11 cellular contexts compared by ENCODE assay signal in the genomic region with DNA sequence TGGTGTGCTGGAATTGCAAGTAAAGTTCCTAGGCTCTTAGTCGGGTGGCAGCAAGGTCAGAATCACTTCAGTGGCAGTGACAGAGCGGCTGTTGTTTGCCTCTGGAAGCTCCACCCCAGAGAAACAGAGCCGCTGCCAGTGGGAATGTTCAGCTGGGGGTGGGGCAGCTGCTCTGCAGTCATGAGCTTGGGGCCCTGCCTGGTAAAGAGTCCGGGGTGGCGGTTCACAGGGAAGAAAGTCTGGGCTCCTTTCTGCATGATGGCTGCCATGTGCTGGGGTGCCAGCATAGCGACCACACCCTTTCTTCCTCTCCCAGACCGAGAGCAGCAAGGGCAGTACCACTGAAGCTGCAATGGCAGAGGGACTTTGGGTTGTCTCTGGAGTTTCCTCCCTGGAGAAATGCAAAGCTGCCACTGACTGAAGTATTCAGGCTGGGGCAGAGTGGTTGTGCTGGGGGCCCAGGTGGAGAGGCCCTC.
A peak's percentile ranks its signal among the peaks of the same experiment; 100 is the strongest.
DNase-seq lines count a peak whose midpoint lies in the region; ATAC-seq, FAIRE-seq and TF ChIP-seq lines count a peak whose summit lies in the region.
"Had no signal": no experiment of that assay in that cellular context is flagged by ENCODE, and none has a peak within 500 bp of the region (broad histone marks: within the 10 kb centered on the region; RNA-seq: fewer than 3 reads in every experiment).

No MANE protein-coding gene starts in this region.

- POLR2A ChIA-PET in WTC11 (lab: Charles Lee): no interaction called here
- POLR2A ChIA-PET in activated CD4-positive, alpha-beta T cell treated with anti-CD3 and anti-CD28 coated beads for 36 hours (lab: Charles Lee): no interaction called here

- H3K36me3 Mint-ChIP-seq in WTC11: peaks cover 3% of the 10 kb centered on the region
- H3K36me3 Mint-ChIP-seq in activated CD4-positive, alpha-beta T cell treated with anti-CD3 and anti-CD28 coated beads for 36 hours (ENCODE audit: low read depth): no peaks in the 10 kb centered on the region

- no peak for FAIRE-seq in H54 (lab: Jason Lieb, UNC)

- no peaks in the 10 kb centered on the region for H3K27me3 Mint-ChIP-seq in WTC11 (ENCODE audit: low read depth)
- no peaks in the 10 kb centered on the region for H3K27me3 Mint-ChIP-seq in activated CD4-positive, alpha-beta T cell treated with anti-CD3 and anti-CD28 coated beads for 36 hours

- H3K4me1 ChIP-seq in sigmoid colon: no peaks in the 10 kb centered on the region

- no peaks in the 10 kb centered on the region for H3K27me3 ChIP-seq in layer of hippocampus (ENCODE audit: control insufficient read depth, insufficient read depth, low read length)
- no peaks in the 10 kb centered on the region for H3K27me3 ChIP-seq in sigmoid colon

- H3K27ac ChIP-seq in layer of hippocampus (ENCODE audit: low read depth, low read length) (peak overlapping the region; percentile 80), sigmoid colon (no peak overlapping the region)
- H3K27ac ChIP-seq: thoracic aorta had no signal

- 8 to 34% methylated on average over 7 of the region's 7 CpGs for WGBS in sigmoid colon, 2 donors

- peak overlapping the region; percentile 20; the same call in 1 of the 2 replicates for H3K27ac Mint-ChIP-seq in WTC11
- no peak overlapping the region for H3K27ac Mint-ChIP-seq in activated CD4-positive, alpha-beta T cell treated with anti-CD3 and anti-CD28 coated beads for 36 hours

- H3K4me1 Mint-ChIP-seq in WTC11: peaks cover 47% of the 10 kb centered on the region
- H3K4me1 Mint-ChIP-seq in activated CD4-positive, alpha-beta T cell treated with anti-CD3 and anti-CD28 coated beads for 36 hours: no peaks in the 10 kb centered on the region

- DNase-seq in H54 (ENCODE audit: insufficient read length, low spot score): peak; percentile 4
- no peak for DNase-seq in WTC11 (ENCODE audit: low spot score)
- DNase-seq in sigmoid colon: peak; percentile 59
- no peak for DNase-seq in activated CD4-positive, alpha-beta T cell treated with anti-CD3 and anti-CD28 coated beads for 36 hours
- no peak for DNase-seq in activated CD4-positive, CD25-positive, alpha-beta regulatory T cell treated with anti-CD3 and anti-CD28 coated beads, Interleukin-2, amount 50 U/mL, for 72 hours
- no peak for DNase-seq in NCI-H187 treated with DMSO at 0.1 percent for 48 hours (lab: John Stamatoyannopoulos, UW)
- DNase-seq: effector CD8-positive, alpha-beta T cell; NCI-H1694 had no signal

- H3K4me3 Mint-ChIP-seq in WTC11: no peak overlapping the region
- no peak overlapping the region for H3K4me3 Mint-ChIP-seq in activated CD4-positive, alpha-beta T cell treated with anti-CD3 and anti-CD28 coated beads for 36 hours

- H3K9me3 ChIP-seq in sigmoid colon: peaks cover 0 to 3% (median 0%) of the 10 kb centered on the region in 4 donors
- H3K9me3 ChIP-seq: thoracic aorta had no signal

- H3K36me3 ChIP-seq in sigmoid colon: no peaks in the 10 kb centered on the region
- H3K36me3 ChIP-seq: thoracic aorta had no signal

- no peak overlapping the region for H3K4me3 ChIP-seq in sigmoid colon
- H3K4me3 ChIP-seq: thoracic aorta had no signal

- no peak for TF ChIP-seq CTCF in WTC11 (IDR thresholded peaks at IDR 0.05)
- no peak for TF ChIP-seq CTCF in sigmoid colon (IDR thresholded peaks at IDR 0.05)

- CTCF ChIA-PET in WTC11 (lab: Charles Lee): interaction anchor here (1.9 kb wide), 1 partner anchor 11 kb away, joined by 5 read pairs; no protein-coding TSS in a partner anchor
- CTCF ChIA-PET in activated CD4-positive, alpha-beta T cell treated with anti-CD3 and anti-CD28 coated beads for 36 hours (lab: Charles Lee): no interaction called here

- peak; percentile 71 for ATAC-seq in WTC11
- no peak for ATAC-seq in activated CD4-positive, alpha-beta T cell treated with anti-CD3 and anti-CD28 coated beads for 36 hours
- no peak for ATAC-seq in GM19351 (IDR thresholded peaks at IDR 0.05; ENCODE audit: unreplicated experiment)

- H3K9me3 Mint-ChIP-seq in WTC11: peaks cover 20% of the 10 kb centered on the region
- H3K9me3 Mint-ChIP-seq in activated CD4-positive, alpha-beta T cell treated with anti-CD3 and anti-CD28 coated beads for 36 hours (ENCODE audit: low read depth): no peaks in the 10 kb centered on the region

- TF ChIP-seq POLR2A in H54 (IDR thresholded peaks at IDR 0.05; ENCODE audit: low read depth, low read length): no peak
- no peak for TF ChIP-seq POLR2A in sigmoid colon (IDR thresholded peaks at IDR 0.05)

- intact Hi-C loops in sigmoid colon (cut with DNase I): no loop called here
- intact Hi-C loops in activated CD4-positive, alpha-beta T cell treated with anti-CD3 and anti-CD28 coated beads for 36 hours (cut with DNase I, micrococcal nuclease): no loop called here

- TF ChIP-seq EP300 in sigmoid colon (IDR thresholded peaks at IDR 0.05): no peak

TF ChIP-seq in WTC11, 78 proteins besides CTCF, POLR2A, EP300 and RAD21:
- TF ChIP-seq, protein P1, sequence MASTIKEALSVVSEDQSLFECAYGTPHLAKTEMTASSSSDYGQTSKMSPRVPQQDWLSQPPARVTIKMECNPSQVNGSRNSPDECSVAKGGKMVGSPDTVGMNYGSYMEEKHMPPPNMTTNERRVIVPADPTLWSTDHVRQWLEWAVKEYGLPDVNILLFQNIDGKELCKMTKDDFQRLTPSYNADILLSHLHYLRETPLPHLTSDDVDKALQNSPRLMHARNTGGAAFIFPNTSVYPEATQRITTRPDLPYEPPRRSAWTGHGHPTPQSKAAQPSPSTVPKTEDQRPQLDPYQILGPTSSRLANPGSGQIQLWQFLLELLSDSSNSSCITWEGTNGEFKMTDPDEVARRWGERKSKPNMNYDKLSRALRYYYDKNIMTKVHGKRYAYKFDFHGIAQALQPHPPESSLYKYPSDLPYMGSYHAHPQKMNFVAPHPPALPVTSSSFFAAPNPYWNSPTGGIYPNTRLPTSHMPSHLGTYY (CRISPR knock-in tag; IDR thresholded peaks at IDR 0.05): no peak
- TF ChIP-seq ESRRA (CRISPR knock-in tag; IDR thresholded peaks at IDR 0.05; ENCODE audit: borderline replicate concordance): no peak
TF ChIP-seq in WTC11: peak in this region for 0.

Comparison
In these comparisons a context has a peak if more than half of its experiments do, and no peak if none do; other contexts are left out.
1. DNase-seq: peak in H54 (single experiment) and sigmoid colon (single experiment); none in WTC11 (single experiment), activated CD4-positive, alpha-beta T cell treated with anti-CD3 and anti-CD28 coated beads for 36 hours (single experiment), activated CD4-positive, CD25-positive, alpha-beta regulatory T cell treated with anti-CD3 and anti-CD28 coated beads, Interleukin-2, amount 50 U/mL, for 72 hours (single experiment) and NCI-H187 treated with DMSO at 0.1 percent for 48 hours (single experiment).